1 cellular context compared by ENCODE assay signal in the genomic region with DNA sequence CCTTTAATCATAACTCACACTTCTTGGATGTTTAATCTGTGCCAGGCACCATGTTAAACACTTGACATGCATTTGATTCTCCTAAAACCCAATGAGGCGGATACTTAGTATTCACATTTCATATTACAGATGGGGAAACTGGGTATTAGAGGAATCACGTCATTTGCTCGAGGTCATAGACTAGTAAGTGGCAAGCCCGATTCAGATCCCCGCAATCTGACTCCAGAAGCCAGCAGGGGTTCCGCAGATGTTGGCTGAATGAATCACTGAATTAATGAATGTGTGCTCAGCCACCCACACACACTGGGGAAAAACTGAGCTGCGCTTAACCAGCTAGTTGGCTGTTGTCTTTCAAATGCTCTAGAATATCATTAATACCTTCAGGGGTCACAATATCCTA.
TF ChIP-seq lines count a peak whose summit lies in the region.

No MANE protein-coding gene starts in this region.

TF ChIP-seq in HEK293, 187 proteins besides CTCF, POLR2A, EP300 and RAD21 (continued from another document):
- TF ChIP-seq, protein P1, sequence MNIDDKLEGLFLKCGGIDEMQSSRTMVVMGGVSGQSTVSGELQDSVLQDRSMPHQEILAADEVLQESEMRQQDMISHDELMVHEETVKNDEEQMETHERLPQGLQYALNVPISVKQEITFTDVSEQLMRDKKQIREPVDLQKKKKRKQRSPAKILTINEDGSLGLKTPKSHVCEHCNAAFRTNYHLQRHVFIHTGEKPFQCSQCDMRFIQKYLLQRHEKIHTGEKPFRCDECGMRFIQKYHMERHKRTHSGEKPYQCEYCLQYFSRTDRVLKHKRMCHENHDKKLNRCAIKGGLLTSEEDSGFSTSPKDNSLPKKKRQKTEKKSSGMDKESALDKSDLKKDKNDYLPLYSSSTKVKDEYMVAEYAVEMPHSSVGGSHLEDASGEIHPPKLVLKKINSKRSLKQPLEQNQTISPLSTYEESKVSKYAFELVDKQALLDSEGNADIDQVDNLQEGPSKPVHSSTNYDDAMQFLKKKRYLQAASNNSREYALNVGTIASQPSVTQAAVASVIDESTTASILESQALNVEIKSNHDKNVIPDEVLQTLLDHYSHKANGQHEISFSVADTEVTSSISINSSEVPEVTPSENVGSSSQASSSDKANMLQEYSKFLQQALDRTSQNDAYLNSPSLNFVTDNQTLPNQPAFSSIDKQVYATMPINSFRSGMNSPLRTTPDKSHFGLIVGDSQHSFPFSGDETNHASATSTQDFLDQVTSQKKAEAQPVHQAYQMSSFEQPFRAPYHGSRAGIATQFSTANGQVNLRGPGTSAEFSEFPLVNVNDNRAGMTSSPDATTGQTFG (tag by site-specific recombination; IDR thresholded peaks at IDR 0.05; ENCODE audit: borderline replicate concordance): no peak
- no peak for TF ChIP-seq ZNF274 (IDR thresholded peaks at IDR 0.05; ENCODE audit: low read length)
- no peak for TF ChIP-seq ZNF274 (tag by site-specific recombination; IDR thresholded peaks at IDR 0.05; ENCODE audit: borderline replicate concordance)
- TF ChIP-seq ZNF398 (tag by site-specific recombination; IDR thresholded peaks at IDR 0.05): no peak
- no peak for TF ChIP-seq ZNF132 (tag by site-specific recombination; IDR thresholded peaks at IDR 0.05; ENCODE audit: borderline replicate concordance)
- peak; percentile 81 for TF ChIP-seq ZBTB1 (tag by site-specific recombination; IDR thresholded peaks at IDR 0.05)
- 0 out of 2 replicates have a peak, but pooled peaks have one; percentile 33 for TF ChIP-seq BCL11B (tag by site-specific recombination; IDR thresholded peaks at IDR 0.05; ENCODE audit: low read depth)
